ENCODE assay signal across 1 cellular context in the genomic region with DNA sequence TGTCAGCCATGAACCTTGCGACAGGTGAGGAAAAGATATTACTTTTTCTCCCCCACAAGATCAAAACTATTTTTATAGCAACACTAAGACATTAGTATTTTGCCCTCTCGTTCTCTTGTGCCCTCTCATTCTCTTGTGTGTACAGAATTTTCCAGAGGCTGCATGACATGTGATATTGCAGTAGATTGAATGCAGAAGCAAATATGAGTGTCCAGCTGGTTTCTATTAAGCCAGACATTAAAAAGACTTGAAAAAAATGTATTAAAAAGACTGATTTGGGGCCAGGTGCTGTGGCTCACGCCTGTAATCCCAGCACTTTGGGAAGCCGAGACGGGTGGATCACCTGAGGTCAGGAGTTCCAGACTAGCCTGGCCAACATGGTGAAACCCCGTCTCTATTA.
TF ChIP-seq lines count a peak whose summit lies in the region.

No MANE protein-coding gene starts in this region.

TF ChIP-seq in HepG2, 621 proteins besides CTCF, POLR2A, EP300 and RAD21 (continued from another document):
- TF ChIP-seq, protein P1, sequence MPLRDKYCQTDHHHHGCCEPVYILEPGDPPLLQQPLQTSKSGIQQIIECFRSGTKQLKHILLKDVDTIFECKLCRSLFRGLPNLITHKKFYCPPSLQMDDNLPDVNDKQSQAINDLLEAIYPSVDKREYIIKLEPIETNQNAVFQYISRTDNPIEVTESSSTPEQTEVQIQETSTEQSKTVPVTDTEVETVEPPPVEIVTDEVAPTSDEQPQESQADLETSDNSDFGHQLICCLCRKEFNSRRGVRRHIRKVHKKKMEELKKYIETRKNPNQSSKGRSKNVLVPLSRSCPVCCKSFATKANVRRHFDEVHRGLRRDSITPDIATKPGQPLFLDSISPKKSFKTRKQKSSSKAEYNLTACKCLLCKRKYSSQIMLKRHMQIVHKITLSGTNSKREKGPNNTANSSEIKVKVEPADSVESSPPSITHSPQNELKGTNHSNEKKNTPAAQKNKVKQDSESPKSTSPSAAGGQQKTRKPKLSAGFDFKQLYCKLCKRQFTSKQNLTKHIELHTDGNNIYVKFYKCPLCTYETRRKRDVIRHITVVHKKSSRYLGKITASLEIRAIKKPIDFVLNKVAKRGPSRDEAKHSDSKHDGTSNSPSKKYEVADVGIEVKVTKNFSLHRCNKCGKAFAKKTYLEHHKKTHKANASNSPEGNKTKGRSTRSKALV (CRISPR knock-in tag; IDR thresholded peaks at IDR 0.05): no peak
- TF ChIP-seq ZBTB38 (CRISPR knock-in tag; IDR thresholded peaks at IDR 0.05) (no peak), TBL1XR1 (IDR thresholded peaks at IDR 0.05; ENCODE audit: borderline replicate concordance, low read length, partially characterized antibody) (no peak), ETV5 (CRISPR knock-in tag; IDR thresholded peaks at IDR 0.05; ENCODE audit: borderline replicate concordance) (no peak), KAT8 (CRISPR knock-in tag; IDR thresholded peaks at IDR 0.05) (no peak), ZBTB42 (CRISPR knock-in tag; IDR thresholded peaks at IDR 0.05) (no peak), ZNF136 (CRISPR knock-in tag; IDR thresholded peaks at IDR 0.05; ENCODE audit: low read depth) (no peak), ZNF33B (CRISPR knock-in tag; IDR thresholded peaks at IDR 0.05) (no peak), THYN1 (CRISPR knock-in tag; IDR thresholded peaks at IDR 0.05; ENCODE audit: borderline replicate concordance, low read depth) (no peak)
- TF ChIP-seq, protein P2, sequence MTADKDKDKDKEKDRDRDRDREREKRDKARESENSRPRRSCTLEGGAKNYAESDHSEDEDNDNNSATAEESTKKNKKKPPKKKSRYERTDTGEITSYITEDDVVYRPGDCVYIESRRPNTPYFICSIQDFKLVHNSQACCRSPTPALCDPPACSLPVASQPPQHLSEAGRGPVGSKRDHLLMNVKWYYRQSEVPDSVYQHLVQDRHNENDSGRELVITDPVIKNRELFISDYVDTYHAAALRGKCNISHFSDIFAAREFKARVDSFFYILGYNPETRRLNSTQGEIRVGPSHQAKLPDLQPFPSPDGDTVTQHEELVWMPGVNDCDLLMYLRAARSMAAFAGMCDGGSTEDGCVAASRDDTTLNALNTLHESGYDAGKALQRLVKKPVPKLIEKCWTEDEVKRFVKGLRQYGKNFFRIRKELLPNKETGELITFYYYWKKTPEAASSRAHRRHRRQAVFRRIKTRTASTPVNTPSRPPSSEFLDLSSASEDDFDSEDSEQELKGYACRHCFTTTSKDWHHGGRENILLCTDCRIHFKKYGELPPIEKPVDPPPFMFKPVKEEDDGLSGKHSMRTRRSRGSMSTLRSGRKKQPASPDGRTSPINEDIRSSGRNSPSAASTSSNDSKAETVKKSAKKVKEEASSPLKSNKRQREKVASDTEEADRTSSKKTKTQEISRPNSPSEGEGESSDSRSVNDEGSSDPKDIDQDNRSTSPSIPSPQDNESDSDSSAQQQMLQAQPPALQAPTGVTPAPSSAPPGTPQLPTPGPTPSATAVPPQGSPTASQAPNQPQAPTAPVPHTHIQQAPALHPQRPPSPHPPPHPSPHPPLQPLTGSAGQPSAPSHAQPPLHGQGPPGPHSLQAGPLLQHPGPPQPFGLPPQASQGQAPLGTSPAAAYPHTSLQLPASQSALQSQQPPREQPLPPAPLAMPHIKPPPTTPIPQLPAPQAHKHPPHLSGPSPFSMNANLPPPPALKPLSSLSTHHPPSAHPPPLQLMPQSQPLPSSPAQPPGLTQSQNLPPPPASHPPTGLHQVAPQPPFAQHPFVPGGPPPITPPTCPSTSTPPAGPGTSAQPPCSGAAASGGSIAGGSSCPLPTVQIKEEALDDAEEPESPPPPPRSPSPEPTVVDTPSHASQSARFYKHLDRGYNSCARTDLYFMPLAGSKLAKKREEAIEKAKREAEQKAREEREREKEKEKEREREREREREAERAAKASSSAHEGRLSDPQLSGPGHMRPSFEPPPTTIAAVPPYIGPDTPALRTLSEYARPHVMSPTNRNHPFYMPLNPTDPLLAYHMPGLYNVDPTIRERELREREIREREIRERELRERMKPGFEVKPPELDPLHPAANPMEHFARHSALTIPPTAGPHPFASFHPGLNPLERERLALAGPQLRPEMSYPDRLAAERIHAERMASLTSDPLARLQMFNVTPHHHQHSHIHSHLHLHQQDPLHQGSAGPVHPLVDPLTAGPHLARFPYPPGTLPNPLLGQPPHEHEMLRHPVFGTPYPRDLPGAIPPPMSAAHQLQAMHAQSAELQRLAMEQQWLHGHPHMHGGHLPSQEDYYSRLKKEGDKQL (CRISPR knock-in tag; IDR thresholded peaks at IDR 0.05; ENCODE audit: low read depth): no peak
- TF ChIP-seq, protein P3, sequence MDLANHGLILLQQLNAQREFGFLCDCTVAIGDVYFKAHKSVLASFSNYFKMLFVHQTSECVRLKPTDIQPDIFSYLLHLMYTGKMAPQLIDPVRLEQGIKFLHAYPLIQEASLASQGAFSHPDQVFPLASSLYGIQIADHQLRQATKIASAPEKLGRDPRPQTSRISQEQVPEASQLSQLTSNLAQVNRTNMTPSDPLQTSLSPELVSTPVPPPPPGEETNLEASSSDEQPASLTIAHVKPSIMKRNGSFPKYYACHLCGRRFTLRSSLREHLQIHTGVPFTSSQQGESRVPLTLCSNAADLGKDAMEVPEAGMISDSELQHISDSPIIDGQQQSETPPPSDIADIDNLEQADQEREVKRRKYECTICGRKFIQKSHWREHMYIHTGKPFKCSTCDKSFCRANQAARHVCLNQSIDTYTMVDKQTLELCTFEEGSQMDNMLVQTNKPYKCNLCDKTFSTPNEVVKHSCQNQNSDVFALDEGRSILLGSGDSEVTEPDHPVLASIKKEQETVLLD (CRISPR knock-in tag; IDR thresholded peaks at IDR 0.05; ENCODE audit: low read depth): no peak
